Comparison of ENCODE assay signal across 8 cellular contexts in the genomic region with DNA sequence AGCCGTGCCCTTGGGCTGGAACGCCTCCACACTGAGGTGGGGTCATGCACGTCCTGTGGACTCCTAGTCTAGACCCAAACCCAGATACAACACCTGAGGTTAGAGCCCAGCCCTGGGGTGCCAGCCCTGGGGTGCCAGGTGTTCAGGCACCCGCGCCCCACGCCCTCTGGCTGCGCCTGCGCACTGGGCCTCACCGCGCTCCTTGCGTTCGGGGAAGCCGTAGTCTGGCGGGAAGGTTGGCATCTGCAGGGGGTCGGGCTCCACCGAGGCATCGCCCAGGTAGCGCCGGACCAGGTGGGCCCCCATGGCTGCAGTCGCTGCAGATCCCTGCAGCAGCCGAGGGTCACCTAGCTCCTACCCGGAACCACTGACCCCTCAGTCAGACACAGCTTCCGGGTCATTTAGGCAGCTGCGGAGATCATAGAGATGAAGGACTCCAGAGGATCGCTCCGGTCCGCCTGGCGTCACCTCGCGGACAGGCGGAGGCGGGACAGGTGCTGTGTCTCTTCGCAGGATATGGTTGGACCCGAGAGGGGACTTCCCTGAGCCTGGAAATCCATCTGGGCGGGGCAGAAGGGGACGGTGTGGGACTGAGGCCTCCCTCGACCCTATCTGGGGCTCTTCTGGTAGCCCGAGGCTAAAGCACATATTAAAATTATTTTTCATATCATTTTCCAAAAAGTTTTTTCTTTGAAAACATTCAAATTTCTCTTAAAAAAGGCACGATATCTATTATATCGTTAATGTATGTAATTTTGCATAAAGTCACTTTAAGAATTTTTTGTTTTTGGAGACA.
DNase-seq lines count a peak whose midpoint lies in the region; ATAC-seq lines count a peak whose summit lies in the region.

A gene (minus strand): TSS at position 372 of the 796 bp plus-strand sequence. CDS start 66 bp downstream, at position 306.

- H3K27ac Mint-ChIP-seq in central memory CD8-positive, alpha-beta T cell (ENCODE audit: low read depth) = peak within 1 kb of the TSS; percentile 82

- DNase-seq in AG20443 (ENCODE audit: low spot score) (peak; percentile 95), NCI-H345 treated with DMSO at 0.1 percent for 48 hours (lab: John Stamatoyannopoulos, UW; ENCODE audit: unreplicated experiment) (peak; percentile 85), islet precursor cell (peak; percentile 97)
- peak; percentile 82 for DNase-seq in activated CD4-positive, CD25-positive, alpha-beta regulatory T cell treated with anti-CD3 and anti-CD28 coated beads, Interleukin-2, amount 50 U/mL, for 16 hours (ENCODE audit: low read depth, low spot score)
- DNase-seq in central memory CD8-positive, alpha-beta T cell (ENCODE audit: low spot score in 2 of 2) = peak; percentile 76 to 82
- peak; percentile 79 to 87 (median 85) for DNase-seq in stimulated activated CD4-positive, alpha-beta T cell treated with anti-CD3 and anti-CD28 coated beads, Interleukin-12 subunit alpha, Interleukin-12 subunit beta, amount 100 ng/mL, for 48 hours (ENCODE audit: low read depth in 2 of 3, low spot score in 1 of 3)

- H3K4me3 Mint-ChIP-seq in central memory CD8-positive, alpha-beta T cell = peak within 1 kb of the TSS; percentile 94

- no peaks in the 10 kb centered on the region for H3K27me3 Mint-ChIP-seq in central memory CD8-positive, alpha-beta T cell

- H3K9me3 Mint-ChIP-seq in central memory CD8-positive, alpha-beta T cell = no peaks in the 10 kb centered on the region

- ATAC-seq in GM19025 (IDR thresholded peaks at IDR 0.05; ENCODE audit: low read depth, unreplicated experiment) (peak; percentile 86), HG03342 (IDR thresholded peaks at IDR 0.05; ENCODE audit: unreplicated experiment) (peak; percentile 75)
- peak; percentile 96 for ATAC-seq in central memory CD8-positive, alpha-beta T cell (replicated peaks; ENCODE audit: extremely low read depth, poor library complexity, severe bottlenecking)

- peaks cover 52% of the 10 kb centered on the region for H3K4me1 Mint-ChIP-seq in central memory CD8-positive, alpha-beta T cell

- H3K36me3 Mint-ChIP-seq in central memory CD8-positive, alpha-beta T cell (ENCODE audit: insufficient read depth) = peaks cover 7% of the 10 kb centered on the region

Comparison
In these comparisons a context has a peak if more than half of its experiments do, and no peak if none do; other contexts are left out.
1. Peak in every context shown above with its lines: DNase-seq and ATAC-seq.